19 cellular contexts compared by ENCODE assay signal in the genomic region with DNA sequence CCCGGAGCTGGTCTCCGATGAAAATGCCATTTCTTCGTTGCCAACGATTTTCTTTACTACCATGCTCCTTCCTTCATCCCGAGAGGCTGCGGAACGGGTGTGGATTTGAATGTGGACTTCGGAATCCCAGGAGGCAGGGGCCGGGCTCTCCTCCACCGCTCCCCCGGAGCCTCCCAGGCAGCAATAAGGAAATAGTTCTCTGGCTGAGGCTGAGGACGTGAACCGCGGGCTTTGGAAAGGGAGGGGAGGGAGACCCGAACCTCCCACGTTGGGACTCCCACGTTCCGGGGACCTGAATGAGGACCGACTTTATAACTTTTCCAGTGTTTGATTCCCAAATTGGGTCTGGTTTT. TPM values are rescaled to one million over a fixed set of nuclear protein-coding genes. Genes with fewer than 3 reads are reported as not detected.
DNase-seq lines count a peak whose midpoint lies in the region; TF ChIP-seq lines count a peak whose summit lies in the region.
"Had no signal": no experiment of that assay in that cellular context is flagged by ENCODE, and none has a peak within 500 bp of the region (broad histone marks: within the 10 kb centered on the region; RNA-seq: fewer than 3 reads in every experiment).

No MANE protein-coding gene starts in this region.

- H3K36me3 ChIP-seq in NT2/D1 (ENCODE audit: insufficient read depth, insufficient read length, low read length) (no peaks in the 10 kb centered on the region), iPS-15b (ENCODE audit: control insufficient read depth, insufficient read depth, low read length) (no peaks in the 10 kb centered on the region), neural cell (ENCODE audit: insufficient read depth, low read length) (no peaks in the 10 kb centered on the region)
- H3K36me3 ChIP-seq: ascending aorta had no signal

- H3K4me3 ChIP-seq in NT2/D1 (ENCODE audit: insufficient read length, low read depth) = peak overlapping the region; percentile 51
- H3K4me3 ChIP-seq in iPS-15b (ENCODE audit: low read depth, low read length) = peak overlapping the region; percentile 54
- peak overlapping the region; percentile 57 for H3K4me3 ChIP-seq in neural cell (ENCODE audit: low read length)
- H3K4me3 ChIP-seq: ascending aorta had no signal

- no peak overlapping the region for H3K4me2 ChIP-seq in neural cell (ENCODE audit: low read length)

- H3K9me2 ChIP-seq in neural cell (ENCODE audit: insufficient read depth, low read length) = no peaks in the 10 kb centered on the region

- no peak for TF ChIP-seq EP300 in neural cell (conservative IDR thresholded peaks at IDR 0.05; ENCODE audit: poor library complexity, severe bottlenecking)

- DNase-seq in EL = peak; percentile 38
- DNase-seq in NT2/D1 (ENCODE audit: low read depth, low spot score) = no peak
- no peak for DNase-seq in NCI-H1105 treated with DMSO at 0.1 percent for 48 hours (lab: John Stamatoyannopoulos, UW)
- no peak for DNase-seq in NCI-H2029 treated with DMSO at 0.1 percent for 48 hours (lab: John Stamatoyannopoulos, UW)
- DNase-seq in Ammon's horn (ENCODE audit: low spot score) = no peak
- DNase-seq in foreskin melanocyte = no peak
- DNase-seq: ACHN; activated T-cell treated with anti-CD3 and anti-CD28 coated beads, Interleukin-2, amount 50 U/mL, for 72 hours; effector memory CD4-positive, alpha-beta T cell; IMR-90; NCI-H2171; NCI-H524 treated with DMSO at 0.1 percent for 48 hours; stimulated activated CD4-positive, alpha-beta T cell treated with anti-CD3 and anti-CD28 coated beads, Interleukin-1b, Interleukin-23, amount 100 ng/mL, for 48 hours; T1000; testis had no signal

- no peak overlapping the region for H3K9ac ChIP-seq in NT2/D1 (ENCODE audit: insufficient read length, low read depth)
- H3K9ac ChIP-seq in iPS-15b (ENCODE audit: low read depth, low read length) = no peak overlapping the region
- no peak overlapping the region for H3K9ac ChIP-seq in neural cell (ENCODE audit: low read length)

- no peak for TF ChIP-seq CTCF in neural cell (IDR thresholded peaks at IDR 0.05; ENCODE audit: poor library complexity, severe bottlenecking)

- H3K4me1 ChIP-seq in NT2/D1 (ENCODE audit: insufficient read depth, insufficient read length) (peaks cover 4% of the 10 kb centered on the region), iPS-15b (ENCODE audit: control insufficient read depth, insufficient read depth, low read length) (no peaks in the 10 kb centered on the region)
- H3K4me1 ChIP-seq: ascending aorta, testis had no signal

- H3F3A ChIP-seq in neural cell (ENCODE audit: insufficient read depth, low read length, poor library complexity, severe bottlenecking) = no peaks in the 10 kb centered on the region

- no peak overlapping the region for H2AFZ ChIP-seq in neural cell (ENCODE audit: low read depth, low read length)

- H3K79me2 ChIP-seq in neural cell (replicated peaks; ENCODE audit: insufficient read depth, low read length) = no peaks in the 10 kb centered on the region

- peaks cover 82% of the 10 kb centered on the region for H3K27me3 ChIP-seq in NT2/D1 (ENCODE audit: insufficient read depth, insufficient read length)
- peaks cover 71% of the 10 kb centered on the region for H3K27me3 ChIP-seq in iPS-15b (ENCODE audit: control insufficient read depth, insufficient read depth, low read length)
- H3K27me3 ChIP-seq in neural cell (ENCODE audit: insufficient read depth, low read depth, low read length) = peaks cover 69% of the 10 kb centered on the region
- H3K27me3 ChIP-seq: testis had no signal

- H3K9me3 ChIP-seq in NT2/D1 (ENCODE audit: insufficient read depth, low read length) (no peaks in the 10 kb centered on the region), iPS-15b (ENCODE audit: control insufficient read depth, insufficient read depth, low read length) (no peaks in the 10 kb centered on the region), neural cell (ENCODE audit: low read length) (no peaks in the 10 kb centered on the region)
- H3K9me3 ChIP-seq: ascending aorta, testis had no signal

- no peak for TF ChIP-seq RAD21 in neural cell (conservative IDR thresholded peaks at IDR 0.05)

- H3K27ac ChIP-seq in neural cell (ENCODE audit: low read length) = no peak overlapping the region
- H3K27ac ChIP-seq: ascending aorta, C4-2B, testis had no signal

- H4K20me1 ChIP-seq in neural cell (ENCODE audit: insufficient read depth) = no peaks in the 10 kb centered on the region

TF ChIP-seq in neural cell, 6 proteins besides CTCF, POLR2A, EP300 and RAD21:
- TF ChIP-seq MXI1 (conservative IDR thresholded peaks at IDR 0.05; ENCODE audit: poor library complexity, severe bottlenecking) (no peak), TAF1 (IDR thresholded peaks at IDR 0.05; ENCODE audit: low read depth) (no peak), EZH2 (IDR thresholded peaks at IDR 0.05; ENCODE audit: borderline replicate concordance, insufficient read depth, low read length, poor library complexity, severe bottlenecking) (no peak), SMC3 (conservative IDR thresholded peaks at IDR 0.05; ENCODE audit: poor library complexity) (no peak), POLR2AphosphoS5 (IDR thresholded peaks at IDR 0.05) (no peak)
- TF ChIP-seq, protein P1, sequence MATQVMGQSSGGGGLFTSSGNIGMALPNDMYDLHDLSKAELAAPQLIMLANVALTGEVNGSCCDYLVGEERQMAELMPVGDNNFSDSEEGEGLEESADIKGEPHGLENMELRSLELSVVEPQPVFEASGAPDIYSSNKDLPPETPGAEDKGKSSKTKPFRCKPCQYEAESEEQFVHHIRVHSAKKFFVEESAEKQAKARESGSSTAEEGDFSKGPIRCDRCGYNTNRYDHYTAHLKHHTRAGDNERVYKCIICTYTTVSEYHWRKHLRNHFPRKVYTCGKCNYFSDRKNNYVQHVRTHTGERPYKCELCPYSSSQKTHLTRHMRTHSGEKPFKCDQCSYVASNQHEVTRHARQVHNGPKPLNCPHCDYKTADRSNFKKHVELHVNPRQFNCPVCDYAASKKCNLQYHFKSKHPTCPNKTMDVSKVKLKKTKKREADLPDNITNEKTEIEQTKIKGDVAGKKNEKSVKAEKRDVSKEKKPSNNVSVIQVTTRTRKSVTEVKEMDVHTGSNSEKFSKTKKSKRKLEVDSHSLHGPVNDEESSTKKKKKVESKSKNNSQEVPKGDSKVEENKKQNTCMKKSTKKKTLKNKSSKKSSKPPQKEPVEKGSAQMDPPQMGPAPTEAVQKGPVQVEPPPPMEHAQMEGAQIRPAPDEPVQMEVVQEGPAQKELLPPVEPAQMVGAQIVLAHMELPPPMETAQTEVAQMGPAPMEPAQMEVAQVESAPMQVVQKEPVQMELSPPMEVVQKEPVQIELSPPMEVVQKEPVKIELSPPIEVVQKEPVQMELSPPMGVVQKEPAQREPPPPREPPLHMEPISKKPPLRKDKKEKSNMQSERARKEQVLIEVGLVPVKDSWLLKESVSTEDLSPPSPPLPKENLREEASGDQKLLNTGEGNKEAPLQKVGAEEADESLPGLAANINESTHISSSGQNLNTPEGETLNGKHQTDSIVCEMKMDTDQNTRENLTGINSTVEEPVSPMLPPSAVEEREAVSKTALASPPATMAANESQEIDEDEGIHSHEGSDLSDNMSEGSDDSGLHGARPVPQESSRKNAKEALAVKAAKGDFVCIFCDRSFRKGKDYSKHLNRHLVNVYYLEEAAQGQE (IDR thresholded peaks at IDR 0.05; ENCODE audit: borderline replicate concordance) = no peak

RNA-seq across cellular contexts. Expression of a gene that starts 14.4 kb away (rescaled TPM):
- not detected in 2 replicates for polyA plus RNA-seq in neural cell
- not detected in 2 replicates for polyA minus RNA-seq in neural cell
- polyA plus RNA-seq: IMR-90 had no signal
